ENCODE assay signal across 11 cellular contexts in the genomic region with DNA sequence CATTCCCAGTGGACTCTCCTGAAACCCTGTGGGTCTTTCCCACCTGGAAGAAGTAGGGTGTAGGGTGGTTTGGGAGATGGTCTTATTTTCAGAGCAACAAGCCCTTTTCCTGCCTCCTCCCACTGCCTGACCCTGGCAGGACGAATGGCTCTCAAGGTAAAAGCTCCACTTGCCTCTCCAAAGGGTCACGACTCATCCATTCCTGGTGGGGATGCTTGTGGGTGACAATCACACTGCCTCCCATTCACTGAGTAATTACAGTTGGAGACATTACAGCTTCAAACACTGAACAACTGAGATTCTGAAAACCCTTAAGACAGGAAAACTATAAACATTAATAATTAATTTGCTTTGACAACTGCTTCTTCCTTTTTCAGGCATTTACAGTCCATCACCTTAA.
"Had no signal": no experiment of that assay in that cellular context is flagged by ENCODE, and none has a peak within 500 bp of the region (broad histone marks: within the 10 kb centered on the region; RNA-seq: fewer than 3 reads in every experiment).

No MANE protein-coding gene starts in this region.

- DNase-seq: activated CD4-positive, alpha-beta T cell treated with anti-CD3 and anti-CD28 coated beads, Interleukin-2, amount 50 U/mL, for 1 hour; activated naive CD4-positive, alpha-beta T cell treated with anti-CD3 and anti-CD28 coated beads, Interleukin-2, amount 10 ng/mL, durations not matched to agents 7 days and 5 days; activated T-cell treated with anti-CD3 and anti-CD28 coated beads for 4 hours; central memory CD4-positive, alpha-beta T cell; effector memory CD8-positive, alpha-beta T cell; erythroblast; glutamatergic neuron; immature natural killer cell; stimulated activated CD4-positive, alpha-beta T cell treated with anti-CD3 and anti-CD28 coated beads, Interleukin-2, amount 100 ng/mL, for 48 hours; stimulated activated naive CD4-positive, alpha-beta T cell treated with Interleukin-2 at 50 U/mL for 16 hours; trophoblast cell had no signal
